Comparison of ENCODE assay signal across 8 cellular contexts in genomic region chr5:55232194-55232984, GRCh38. TPM values are rescaled to one million over a fixed set of nuclear protein-coding genes. Genes with fewer than 3 reads are reported as not detected.
DNase-seq lines count a peak whose midpoint lies in the region; ATAC-seq and TF ChIP-seq lines count a peak whose summit lies in the region.

No MANE protein-coding gene starts in this region.

- ATAC-seq in HG02798 (IDR thresholded peaks at IDR 0.05; ENCODE audit: poor library complexity, unreplicated experiment) (peak; percentile 3), T-cell (replicated peaks in 1 of 4) (no peak), natural killer cell (peak in 1 of 3 donors; percentile 4), GM18870 (IDR thresholded peaks at IDR 0.05; ENCODE audit: unreplicated experiment) (no peak)

- H3K4me3 ChIP-seq in epithelial cell of proximal tubule (ENCODE audit: low read depth, low read length), result peak overlapping the region; percentile 79

- H3K9me3 Mint-ChIP-seq in T-cell (no peaks in the 10 kb centered on the region), natural killer cell (no peaks in the 10 kb centered on the region)

- peak overlapping the region; percentile 71 to 97 (median 73) for H3K4me3 Mint-ChIP-seq in T-cell
- H3K4me3 Mint-ChIP-seq in natural killer cell, result peak overlapping the region; percentile 82

- H3K27ac Mint-ChIP-seq in T-cell (no peak overlapping the region), natural killer cell (peak overlapping the region in 1 of 2 donors; percentile 61)

- CTCF ChIA-PET in T-cell (lab: Charles Lee), result interaction anchor here in 1 of 2 donors (1.1 to 1.5 kb wide), 3 partner anchors 14 to 60 kb away, joined by 3 read pairs; no protein-coding TSS in a partner anchor

- no peak for TF ChIP-seq CTCF in epithelial cell of proximal tubule (conservative IDR thresholded peaks at IDR 0.05; ENCODE audit: low read depth, low read length)
- TF ChIP-seq CTCF in natural killer cell (IDR thresholded peaks at IDR 0.05), result no peak

- H3K27me3 Mint-ChIP-seq in T-cell (peaks cover 70 to 83% of the 10 kb centered on the region in 2 donors), natural killer cell (ENCODE audit: low read depth in 2 of 2) (peaks cover 60 to 65% of the 10 kb centered on the region in 2 donors)

- DNase-seq in Daoy (ENCODE audit: low read depth) (peak; percentile 75), T-cell (no peak), epithelial cell of proximal tubule (ENCODE audit: low read depth) (no peak), natural killer cell (no peak), midbrain (lab: John Stamatoyannopoulos, UW) (no peak), SHP77 treated with DMSO at 0.1 percent for 48 hours (lab: John Stamatoyannopoulos, UW) (no peak)

- intact Hi-C loops in natural killer cell (cut with micrococcal nuclease), result no loop called here

- POLR2A ChIA-PET in T-cell (lab: Charles Lee), result interaction anchor here in 1 of 2 donors (0.6 kb wide), 1 partner anchor 57 kb away, joined by 3 read pairs; no protein-coding TSS in a partner anchor

- H3K36me3 Mint-ChIP-seq in T-cell (no peaks in the 10 kb centered on the region), natural killer cell (no peaks in the 10 kb centered on the region)

- H3K4me1 Mint-ChIP-seq in T-cell (peaks cover 29 to 39% (median 38%) of the 10 kb centered on the region in 3 donors), natural killer cell (peaks cover 35 to 37% of the 10 kb centered on the region in 2 donors)

RNA-seq across cellular contexts. Expression of gene CCNO, which starts 1.0 kb away (rescaled TPM):
- 6.2 and 7.1 TPM in 2 replicates for total RNA-seq in Daoy (2014; rRNA removed; shearing (Covaris generic))
- total RNA-seq in T-cell (under 1 TPM in 1 of 5 donors, not detected in 4; 0.20 TPM), epithelial cell of proximal tubule (1.8 and 3.0 TPM in 2 replicates), natural killer cell (not detected)

RNA-seq across cellular contexts. Expression of gene MCIDAS, which starts 5.3 kb away (rescaled TPM):
- total RNA-seq in Daoy (2014; rRNA removed; shearing (Covaris generic)), result 0.95 and 2.1 TPM in 2 replicates
- total RNA-seq in T-cell (not detected), epithelial cell of proximal tubule (0.06 and 0.22 TPM in 2 replicates), natural killer cell (not detected)

RNA-seq across cellular contexts. Expression of gene CDC20B, which starts 59.4 kb away (rescaled TPM):
- not detected in 2 replicates for total RNA-seq in Daoy (2014; rRNA removed; shearing (Covaris generic))
- total RNA-seq in T-cell (not detected), epithelial cell of proximal tubule (not detected in 2 replicates), natural killer cell (not detected)
